8 cellular contexts compared by ENCODE assay signal in the genomic region with DNA sequence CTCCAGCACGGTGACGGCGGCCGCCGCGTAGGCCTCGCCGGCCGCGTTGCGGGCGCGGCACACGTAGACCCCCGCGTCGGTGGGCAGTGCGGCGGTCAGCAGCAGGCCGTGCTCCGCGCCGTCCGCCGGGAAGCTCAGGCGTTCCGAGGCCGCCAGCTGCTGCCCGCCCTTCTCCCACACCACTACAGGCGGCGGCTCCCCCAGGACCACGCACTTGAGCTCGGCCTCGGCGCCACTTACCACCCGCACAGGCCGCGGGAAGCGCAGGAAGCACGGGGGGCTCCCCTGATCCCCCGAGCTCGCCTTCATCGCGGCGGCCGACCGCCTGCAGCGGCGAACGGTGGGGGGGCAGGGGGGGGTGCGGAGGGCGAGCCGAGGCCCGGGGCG. TPM values are rescaled to one million over a fixed set of nuclear protein-coding genes. Genes with fewer than 3 reads are reported as not detected.
DNase-seq lines count a peak whose midpoint lies in the region; ATAC-seq and TF ChIP-seq lines count a peak whose summit lies in the region.

No MANE protein-coding gene starts in this region.

- no peaks in the 10 kb centered on the region for H3K36me3 Mint-ChIP-seq in T-cell
- no peaks in the 10 kb centered on the region for H3K36me3 Mint-ChIP-seq in glutamatergic neuron (ENCODE audit: unreplicated experiment)
- H3K36me3 Mint-ChIP-seq in progenitor cell of endocrine pancreas (ENCODE audit: insufficient read depth): peaks cover 14% of the 10 kb centered on the region
- H3K36me3 Mint-ChIP-seq in activated T-helper 2 cell treated with anti-CD3 and anti-CD28 coated beads, Interferon-gamma antibody, Interleukin-2, Interleukin-4, amounts not matched to agents 10 μg/mL and 5 μg/mL and 100 μg/mL, durations not matched to agents 14 hours and 24 hours and 36 hours (ENCODE audit: low read depth): no peaks in the 10 kb centered on the region

- H3K4me3 Mint-ChIP-seq in T-cell (peak overlapping the region in 1 of 3 donors; percentile 59), glutamatergic neuron (ENCODE audit: unreplicated experiment) (no peak overlapping the region), progenitor cell of endocrine pancreas (ENCODE audit: low read depth) (peak overlapping the region; percentile 67)
- H3K4me3 Mint-ChIP-seq in activated T-helper 2 cell treated with anti-CD3 and anti-CD28 coated beads, Interferon-gamma antibody, Interleukin-2, Interleukin-4, amounts not matched to agents 10 μg/mL and 5 μg/mL and 100 μg/mL, durations not matched to agents 14 hours and 24 hours and 36 hours (ENCODE audit: low read depth): no peak overlapping the region

- H3K9me3 Mint-ChIP-seq in T-cell (no peaks in the 10 kb centered on the region), glutamatergic neuron (ENCODE audit: unreplicated experiment) (peaks cover 13% of the 10 kb centered on the region), progenitor cell of endocrine pancreas (ENCODE audit: low read depth) (no peaks in the 10 kb centered on the region)
- H3K9me3 Mint-ChIP-seq in activated T-helper 2 cell treated with anti-CD3 and anti-CD28 coated beads, Interferon-gamma antibody, Interleukin-2, Interleukin-4, amounts not matched to agents 10 μg/mL and 5 μg/mL and 100 μg/mL, durations not matched to agents 14 hours and 24 hours and 36 hours: no peaks in the 10 kb centered on the region

- H3K27ac Mint-ChIP-seq in T-cell (no peak overlapping the region), glutamatergic neuron (ENCODE audit: unreplicated experiment) (no peak overlapping the region), progenitor cell of endocrine pancreas (no peak overlapping the region)
- H3K27ac Mint-ChIP-seq in activated T-helper 2 cell treated with anti-CD3 and anti-CD28 coated beads, Interferon-gamma antibody, Interleukin-2, Interleukin-4, amounts not matched to agents 10 μg/mL and 5 μg/mL and 100 μg/mL, durations not matched to agents 14 hours and 24 hours and 36 hours: no peak overlapping the region

- TF ChIP-seq CTCF in glutamatergic neuron (IDR thresholded peaks at IDR 0.05; ENCODE audit: partially characterized antibody, unreplicated experiment) (no peak), progenitor cell of endocrine pancreas (IDR thresholded peaks at IDR 0.05; ENCODE audit: unreplicated experiment) (no peak)

- peaks cover 36 to 64% of the 10 kb centered on the region in 2 donors for H3K27me3 Mint-ChIP-seq in T-cell
- H3K27me3 Mint-ChIP-seq in glutamatergic neuron (ENCODE audit: unreplicated experiment): peaks cover 8% of the 10 kb centered on the region
- H3K27me3 Mint-ChIP-seq in progenitor cell of endocrine pancreas: peaks cover 5% of the 10 kb centered on the region
- peaks cover 31% of the 10 kb centered on the region for H3K27me3 Mint-ChIP-seq in activated T-helper 2 cell treated with anti-CD3 and anti-CD28 coated beads, Interferon-gamma antibody, Interleukin-2, Interleukin-4, amounts not matched to agents 10 μg/mL and 5 μg/mL and 100 μg/mL, durations not matched to agents 14 hours and 24 hours and 36 hours (ENCODE audit: low read depth)

- CTCF ChIA-PET in T-cell (lab: Charles Lee): no interaction called here

- ATAC-seq in T-cell (replicated peaks in 1 of 4): peak in 3 of 4 experiments; percentile 12 to 43 (median 32)
- ATAC-seq in HG02678 (IDR thresholded peaks at IDR 0.05; ENCODE audit: unreplicated experiment): no peak
- ATAC-seq in HG02642 (IDR thresholded peaks at IDR 0.05; ENCODE audit: poor library complexity, unreplicated experiment): no peak

- H3K4me1 Mint-ChIP-seq in T-cell (peaks cover 2 to 5% (median 4%) of the 10 kb centered on the region in 3 donors), glutamatergic neuron (ENCODE audit: low read depth, unreplicated experiment) (peaks cover 11% of the 10 kb centered on the region), progenitor cell of endocrine pancreas (ENCODE audit: low read depth) (peaks cover 15% of the 10 kb centered on the region)
- H3K4me1 Mint-ChIP-seq in activated T-helper 2 cell treated with anti-CD3 and anti-CD28 coated beads, Interferon-gamma antibody, Interleukin-2, Interleukin-4, amounts not matched to agents 10 μg/mL and 5 μg/mL and 100 μg/mL, durations not matched to agents 14 hours and 24 hours and 36 hours (ENCODE audit: low read depth): no peaks in the 10 kb centered on the region

- POLR2A ChIA-PET in T-cell (lab: Charles Lee): no interaction called here

- peak; percentile 52 for DNase-seq in D341Med (ENCODE audit: low spot score)
- DNase-seq in T-cell: no peak
- DNase-seq in glutamatergic neuron: peak; percentile 60
- DNase-seq in progenitor cell of endocrine pancreas (ENCODE audit: low spot score, unreplicated experiment): no peak
- no peak for DNase-seq in activated T-helper 2 cell treated with anti-CD3 and anti-CD28 coated beads, Interferon-gamma antibody, Interleukin-2, Interleukin-4, amounts not matched to agents 10 μg/mL and 5 μg/mL and 100 μg/mL, durations not matched to agents 14 hours and 24 hours and 36 hours (ENCODE audit: low spot score)
- no peak for DNase-seq in foreskin melanocyte

- intact Hi-C loops in activated T-helper 2 cell treated with anti-CD3 and anti-CD28 coated beads, Interferon-gamma antibody, Interleukin-2, Interleukin-4, amounts not matched to agents 10 μg/mL and 5 μg/mL and 100 μg/mL, durations not matched to agents 14 hours and 24 hours and 36 hours (cut with micrococcal nuclease): no loop called here

RNA-seq across cellular contexts. Expression of a gene that starts 0.4 kb away (rescaled TPM):
- total RNA-seq in T-cell (1 to 10 TPM; 1.2 to 2.4 (median 1.2) TPM), glutamatergic neuron (ENCODE audit: unreplicated experiment) (47.9 TPM), progenitor cell of endocrine pancreas (197 and 198 TPM in 2 replicates)
- total RNA-seq in activated T-helper 2 cell treated with anti-CD3 and anti-CD28 coated beads, Interferon-gamma antibody, Interleukin-2, Interleukin-4, amounts not matched to agents 10 μg/mL and 5 μg/mL and 100 μg/mL, durations not matched to agents 14 hours and 24 hours and 36 hours: 0.37 and 0.59 TPM in 2 replicates

RNA-seq across cellular contexts. Expression of a gene that starts 1.2 kb away (rescaled TPM):
- under 1 TPM in 1 of 5 donors, not detected in 4; 0.16 TPM for total RNA-seq in T-cell
- not detected for total RNA-seq in glutamatergic neuron (ENCODE audit: unreplicated experiment)
- total RNA-seq in progenitor cell of endocrine pancreas: 1.5 and 1.7 TPM in 2 replicates
- not detected in 2 replicates for total RNA-seq in activated T-helper 2 cell treated with anti-CD3 and anti-CD28 coated beads, Interferon-gamma antibody, Interleukin-2, Interleukin-4, amounts not matched to agents 10 μg/mL and 5 μg/mL and 100 μg/mL, durations not matched to agents 14 hours and 24 hours and 36 hours

RNA-seq across cellular contexts. Expression of a gene that starts 26.7 kb away (rescaled TPM):
- 10 to 100 TPM; 25.9 to 52.8 (median 49.3) TPM for total RNA-seq in T-cell
- total RNA-seq in glutamatergic neuron (ENCODE audit: unreplicated experiment): 34.5 TPM
- total RNA-seq in progenitor cell of endocrine pancreas: 39.7 and 41.4 TPM in 2 replicates
- 32.5 and 38.1 TPM in 2 replicates for total RNA-seq in activated T-helper 2 cell treated with anti-CD3 and anti-CD28 coated beads, Interferon-gamma antibody, Interleukin-2, Interleukin-4, amounts not matched to agents 10 μg/mL and 5 μg/mL and 100 μg/mL, durations not matched to agents 14 hours and 24 hours and 36 hours

RNA-seq across cellular contexts. Expression of a gene that starts 27.1 kb away (rescaled TPM):
- total RNA-seq in T-cell (under 1 TPM; 0.37 to 0.88 (median 0.69) TPM), glutamatergic neuron (ENCODE audit: unreplicated experiment) (40.9 TPM), progenitor cell of endocrine pancreas (8.2 and 9.7 TPM in 2 replicates)
- 3.8 and 4.9 TPM in 2 replicates for total RNA-seq in activated T-helper 2 cell treated with anti-CD3 and anti-CD28 coated beads, Interferon-gamma antibody, Interleukin-2, Interleukin-4, amounts not matched to agents 10 μg/mL and 5 μg/mL and 100 μg/mL, durations not matched to agents 14 hours and 24 hours and 36 hours

RNA-seq across cellular contexts. Expression of a gene that starts 27.3 kb away (rescaled TPM):
- total RNA-seq in T-cell (10 to 100 TPM in 3 of 5 donors, 1 to 10 TPM in 2; 5.0 to 12.8 (median 10.8) TPM), glutamatergic neuron (ENCODE audit: unreplicated experiment) (31.1 TPM), progenitor cell of endocrine pancreas (49.1 and 51.1 TPM in 2 replicates)
- 40.2 and 41.9 TPM in 2 replicates for total RNA-seq in activated T-helper 2 cell treated with anti-CD3 and anti-CD28 coated beads, Interferon-gamma antibody, Interleukin-2, Interleukin-4, amounts not matched to agents 10 μg/mL and 5 μg/mL and 100 μg/mL, durations not matched to agents 14 hours and 24 hours and 36 hours

Comparison
In these comparisons a context has a peak if more than half of its experiments do, and no peak if none do; other contexts are left out.
1. DNase-seq: peak in D341Med (single experiment) and glutamatergic neuron (single experiment); none in T-cell (0 of 34), progenitor cell of endocrine pancreas (single experiment), activated T-helper 2 cell treated with anti-CD3 and anti-CD28 coated beads, Interferon-gamma antibody, Interleukin-2, Interleukin-4, amounts not matched to agents 10 μg/mL and 5 μg/mL and 100 μg/mL, durations not matched to agents 14 hours and 24 hours and 36 hours (single experiment) and foreskin melanocyte (single experiment).
2. ATAC-seq: peak in T-cell (3 of 4); none in HG02678 (single experiment) and HG02642 (single experiment).
3. RNA of a gene that starts 0.4 kb away (total RNA-seq): 197 to 198 TPM in progenitor cell of endocrine pancreas and 47.9 TPM in glutamatergic neuron (single experiment); 1.2 to 2.4 TPM in T-cell and 0.37 to 0.59 TPM in activated T-helper 2 cell treated with anti-CD3 and anti-CD28 coated beads, Interferon-gamma antibody, Interleukin-2, Interleukin-4, amounts not matched to agents 10 μg/mL and 5 μg/mL and 100 μg/mL, durations not matched to agents 14 hours and 24 hours and 36 hours; every median in the first group is over 10 times any median in the second.